In the genomic region with DNA sequence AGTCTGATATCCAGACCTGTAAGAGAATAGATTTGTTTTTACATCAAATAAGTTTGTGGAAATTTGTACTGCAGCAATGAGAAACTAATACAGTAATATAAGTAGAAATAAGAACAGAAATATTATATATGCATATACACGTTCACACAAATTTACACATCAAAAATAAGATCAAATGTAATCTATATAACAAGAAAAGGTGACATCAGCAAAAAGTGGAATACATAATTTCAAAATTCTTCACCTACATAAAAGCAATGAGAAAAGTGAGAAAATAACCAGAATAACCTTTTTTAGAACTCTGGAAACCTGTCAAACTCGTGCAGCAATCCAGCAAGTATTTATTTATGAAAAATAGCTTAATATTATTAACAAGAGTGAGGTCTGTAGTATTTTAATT, we compare ENCODE assay signal across 1 cellular context.
A peak's percentile ranks its signal among the peaks of the same experiment; 100 is the strongest.
TF ChIP-seq lines count a peak whose summit lies in the region.

No MANE protein-coding gene starts in this region.

TF ChIP-seq in A549, 52 proteins besides CTCF, POLR2A, EP300 and RAD21 (continued from another document):
- TF ChIP-seq EHF (CRISPR knock-in tag; IDR thresholded peaks at IDR 0.05) (no peak), RARB (CRISPR knock-in tag; IDR thresholded peaks at IDR 0.05) (no peak), JUNB (IDR thresholded peaks at IDR 0.05) (no peak), KDM5A (IDR thresholded peaks at IDR 0.05) (no peak), HOXB5 (CRISPR knock-in tag; IDR thresholded peaks at IDR 0.05) (no peak), SREBF2 (IDR thresholded peaks at IDR 0.05) (no peak), MAFK (IDR thresholded peaks at IDR 0.05; ENCODE audit: partially characterized antibody) (peak; percentile 56), FOXS1 (CRISPR knock-in tag; IDR thresholded peaks at IDR 0.05) (no peak)
